17 cellular contexts compared by ENCODE assay signal in genomic region chr1:9203623-9204022, GRCh38. TPM values are rescaled to one million over a fixed set of nuclear protein-coding genes. Genes with fewer than 3 reads are reported as not detected.
A peak's percentile ranks its signal among the peaks of the same experiment; 100 is the strongest.
DNase-seq lines count a peak whose midpoint lies in the region; ATAC-seq, FAIRE-seq and TF ChIP-seq lines count a peak whose summit lies in the region.
"Had no signal": no experiment of that assay in that cellular context is flagged by ENCODE, and none has a peak within 500 bp of the region (broad histone marks: within the 10 kb centered on the region; RNA-seq: fewer than 3 reads in every experiment).

No MANE protein-coding gene starts in this region.

- H3K4me1 ChIP-seq in H1 (replicated peaks in 1 of 4; ENCODE audit: control insufficient read depth in 3 of 4, insufficient read depth in 4 of 4, low read length in 3 of 4) (peaks cover 0 to 15% (median 6%) of the 10 kb centered on the region in 4 experiments; a peak in 6 of 7 replicates), smooth muscle cell (ENCODE audit: low read depth) (peaks cover 19% of the 10 kb centered on the region), HAP-1 (peaks cover 3% of the 10 kb centered on the region)

- H3K27me3 ChIP-seq in H1 (replicated peaks in 1 of 4; ENCODE audit: control insufficient read depth in 3 of 4, extremely low read depth in 1 of 4, insufficient read depth in 3 of 4, low read length in 3 of 4), result peaks cover 33 to 60% (median 51%) of the 10 kb centered on the region in 4 experiments
- H3K27me3 ChIP-seq in smooth muscle cell (ENCODE audit: low read depth), result peaks cover 40% of the 10 kb centered on the region
- H3K27me3 ChIP-seq in HAP-1 (ENCODE audit: low read depth), result peaks cover 33% of the 10 kb centered on the region

- no peak overlapping the region for H2BK15ac ChIP-seq in H1 (ENCODE audit: low read length)

- H3K36me3 ChIP-seq in H1 (ENCODE audit: control insufficient read depth in 2 of 4, insufficient read depth in 4 of 4, low read length in 3 of 4) (no peaks in the 10 kb centered on the region), smooth muscle cell (ENCODE audit: low read depth) (no peaks in the 10 kb centered on the region), HAP-1 (replicated peaks) (no peaks in the 10 kb centered on the region)
- H3K36me3 ChIP-seq: left lung, spleen had no signal

- H3K4me1 Mint-ChIP-seq in T-helper 17 cell, result peaks cover 23% of the 10 kb centered on the region
- peaks cover 53% of the 10 kb centered on the region for H3K4me1 Mint-ChIP-seq in stimulated activated effector memory CD8-positive, alpha-beta T cell treated with anti-CD3 and anti-CD28 coated beads, Interleukin-12 subunit alpha, Interleukin-12 subunit beta, amount 100 ng/mL, for 72 hours

- H3K14ac ChIP-seq in H1 (ENCODE audit: insufficient read length), result no peak overlapping the region

- H3K79me2 ChIP-seq in H1 (ENCODE audit: control insufficient read depth in 1 of 2, insufficient read depth in 2 of 2, low read length in 2 of 2), result no peaks in the 10 kb centered on the region
- no peaks in the 10 kb centered on the region for H3K79me2 ChIP-seq in smooth muscle cell (ENCODE audit: low read depth)

- WGBS in H1 (ENCODE audit: extremely low coverage in 1 of 2, insufficient coverage in 1 of 2, insufficient read length in 1 of 2, insufficient replicate concordance in 2 of 2, low coverage in 1 of 2, low lambda C conversion rate in 2 of 2, missing lambda C conversion rate in 1 of 2), 2 experiments, result 68% methylated on average over 4 of the region's 10 CpGs; no CpG with 5 or more reads in 1 of the 2 experiments
- WGBS in smooth muscle cell (ENCODE audit: low lambda C conversion rate), result 93% methylated on average over 10 of the region's 10 CpGs

- H3F3A ChIP-seq in smooth muscle cell (ENCODE audit: low read depth), result peaks cover 5% of the 10 kb centered on the region

- H4K8ac ChIP-seq in H1 (ENCODE audit: extremely low read depth, insufficient read depth, low read length), result no peak overlapping the region

- no peak overlapping the region for H3K18ac ChIP-seq in H1 (ENCODE audit: extremely low read depth, low read length)

- H3K27ac ChIP-seq in H1 (ENCODE audit: low read depth, low read length), result no peak overlapping the region
- H3K27ac ChIP-seq in smooth muscle cell (ENCODE audit: low read depth), result no peak overlapping the region
- H3K27ac ChIP-seq: left lung, RWPE1, spleen had no signal

- H3K9ac ChIP-seq in H1 (replicated peaks in 1 of 4; ENCODE audit: extremely low read depth in 1 of 4, low read depth in 3 of 4, low read length in 3 of 4) (no peak overlapping the region), smooth muscle cell (ENCODE audit: low read depth) (no peak overlapping the region)

- H3K9me3 ChIP-seq in T-helper 17 cell (ENCODE audit: control insufficient read depth, low read length, poor library complexity, severe bottlenecking) (no peaks in the 10 kb centered on the region), H1 (ENCODE audit: insufficient read depth in 2 of 2, low read depth in 1 of 2, low read length in 1 of 2) (no peaks in the 10 kb centered on the region; a peak in 1 of 4 replicates), smooth muscle cell (replicated peaks; ENCODE audit: low read depth) (no peaks in the 10 kb centered on the region), HAP-1 (no peaks in the 10 kb centered on the region)
- H3K9me3 ChIP-seq: left lung, spleen had no signal

- H3K36me3 Mint-ChIP-seq in T-helper 17 cell (ENCODE audit: low read depth), result peaks cover 5% of the 10 kb centered on the region
- H3K36me3 Mint-ChIP-seq in stimulated activated effector memory CD8-positive, alpha-beta T cell treated with anti-CD3 and anti-CD28 coated beads, Interleukin-12 subunit alpha, Interleukin-12 subunit beta, amount 100 ng/mL, for 72 hours, result no peaks in the 10 kb centered on the region
- H3K36me3 Mint-ChIP-seq: IgD-negative memory B cell had no signal

- H3K4me2 ChIP-seq in H1 (ENCODE audit: insufficient read depth in 1 of 2, low read depth in 2 of 2, low read length in 2 of 2) (no peak overlapping the region; a peak in 1 of 4 replicates), smooth muscle cell (no peak overlapping the region)

- DNase-seq in activated naive CD4-positive, alpha-beta T cell treated with Interleukin-2 at 50 U/mL for 16 hours, result peak; percentile 16
- DNase-seq in activated naive CD4-positive, alpha-beta T cell treated with anti-CD3 and anti-CD28 coated beads, Interleukin-2, amount 50 U/mL, for 16 hours, result no peak
- no peak for DNase-seq in T-helper 17 cell
- no peak for DNase-seq in H1 (ENCODE audit: low read depth in 1 of 2, low spot score in 2 of 2)
- DNase-seq in stimulated activated effector memory CD8-positive, alpha-beta T cell treated with anti-CD3 and anti-CD28 coated beads, Interleukin-12 subunit alpha, Interleukin-12 subunit beta, amount 100 ng/mL, for 72 hours (ENCODE audit: low spot score in 2 of 2), result peak in 1 of 2 donors; percentile 70
- no peak for DNase-seq in smooth muscle cell (lab: John Stamatoyannopoulos, UW; ENCODE audit: unreplicated experiment)
- no peak for DNase-seq in HAP-1 (ENCODE audit: low spot score in 2 of 2)
- DNase-seq in NCI-H1694 treated with DMSO at 0.1 percent for 48 hours (lab: John Stamatoyannopoulos, UW), result no peak
- DNase-seq: activated B cell treated with CpG ODN at 0.5 μM for 24 hours, caudate nucleus, NCI-H774, spleen, substantia nigra had no signal

- no peak overlapping the region for H2BK20ac ChIP-seq in H1 (ENCODE audit: low read length)

- H3K4me3 Mint-ChIP-seq in T-helper 17 cell, result no peak overlapping the region
- no peak overlapping the region for H3K4me3 Mint-ChIP-seq in stimulated activated effector memory CD8-positive, alpha-beta T cell treated with anti-CD3 and anti-CD28 coated beads, Interleukin-12 subunit alpha, Interleukin-12 subunit beta, amount 100 ng/mL, for 72 hours
- H3K4me3 Mint-ChIP-seq: activated B cell treated with CpG ODN at 0.5 μM for 24 hours had no signal

- peaks cover 7% of the 10 kb centered on the region; the same call in 1 of the 2 replicates for H3K23me2 ChIP-seq in H1 (ENCODE audit: low read depth, low read length)

- CTCF ChIA-PET in H1 (lab: Charles Lee; ENCODE audit: partially characterized antibody), result interaction anchor here (1.3 kb wide), 1 partner anchor 22 kb away, joined by 3 read pairs; no protein-coding TSS in a partner anchor

- FAIRE-seq in H1 (lab: Jason Lieb, UNC), result no peak
- FAIRE-seq: D721Med had no signal

- H2AK5ac ChIP-seq in H1 (ENCODE audit: low read depth, low read length), result no peak overlapping the region

- no peak overlapping the region for H3K4ac ChIP-seq in H1 (replicated peaks; ENCODE audit: insufficient read length, low read depth, low read length)

- TF ChIP-seq CTCF in H1 (IDR thresholded peaks at IDR 0.05; ENCODE audit: control extremely low read depth in 1 of 3, insufficient read depth in 1 of 3, low read depth in 1 of 3, low read length in 3 of 3) (no peak), smooth muscle cell (IDR thresholded peaks at IDR 0.05; ENCODE audit: borderline replicate concordance, insufficient read depth, poor library complexity, severe bottlenecking) (no peak)

- no peak overlapping the region for H2BK120ac ChIP-seq in H1 (replicated peaks; ENCODE audit: low read depth, low read length)

- H3K56ac ChIP-seq in H1 (replicated peaks; ENCODE audit: insufficient read length, low read depth, low read length), result no peak overlapping the region

- POLR2A ChIA-PET in H1 (lab: Charles Lee; ENCODE audit: partially characterized antibody), result no interaction called here

- TF ChIP-seq POLR2A in H1 (IDR thresholded peaks at IDR 0.05; ENCODE audit: control extremely low read depth in 1 of 2, low read depth in 2 of 2, low read length in 2 of 2), result no peak

- peak overlapping the region; percentile 62; the same call in 1 of the 2 replicates for H2BK12ac ChIP-seq in H1 (ENCODE audit: low read depth, low read length)

- H3K23ac ChIP-seq in H1 (ENCODE audit: insufficient read length), result no peak overlapping the region

- H4K91ac ChIP-seq in H1 (replicated peaks; ENCODE audit: insufficient read length, low read length), result no peak overlapping the region

- no peak for TF ChIP-seq RAD21 in H1 (IDR thresholded peaks at IDR 0.05 in 1 of 2, conservative IDR thresholded peaks at IDR 0.05 in 1 of 2; ENCODE audit: low read depth in 2 of 2, low read length in 2 of 2)

- peaks cover 90% of the 10 kb centered on the region for H3K27me3 Mint-ChIP-seq in T-helper 17 cell

- no peaks in the 10 kb centered on the region for H3K9me3 Mint-ChIP-seq in stimulated activated effector memory CD8-positive, alpha-beta T cell treated with anti-CD3 and anti-CD28 coated beads, Interleukin-12 subunit alpha, Interleukin-12 subunit beta, amount 100 ng/mL, for 72 hours
- H3K9me3 Mint-ChIP-seq: activated B cell treated with CpG ODN at 0.5 μM for 24 hours, IgD-negative memory B cell had no signal

- H2AFZ ChIP-seq in H1 (ENCODE audit: low read length), result no peak overlapping the region
- H2AFZ ChIP-seq in smooth muscle cell (ENCODE audit: low read depth), result no peak overlapping the region

- no peak overlapping the region for H3K4me3 ChIP-seq in H1 (ENCODE audit: extremely low read depth in 1 of 4, insufficient read depth in 2 of 4, low read depth in 3 of 4, low read length in 4 of 4)
- no peak overlapping the region for H3K4me3 ChIP-seq in smooth muscle cell
- no peak overlapping the region for H3K4me3 ChIP-seq in HAP-1
- H3K4me3 ChIP-seq: left lung, spleen had no signal

- TF ChIP-seq EP300 in H1 (IDR thresholded peaks at IDR 0.05; ENCODE audit: borderline replicate concordance in 1 of 2, low read depth in 2 of 2, low read length in 2 of 2), result no peak

- no peak overlapping the region for H4K5ac ChIP-seq in H1 (ENCODE audit: insufficient read length, low read depth, low read length)

- in situ Hi-C loops in HAP-1 (cut with MboI; ENCODE audit: low sequenced_read_pairs), result no loop called here

- peaks cover 1 to 4% of the 10 kb centered on the region in 2 experiments for H4K20me1 ChIP-seq in H1 (replicated peaks in 1 of 2; ENCODE audit: control insufficient read depth in 1 of 2, insufficient read depth in 2 of 2, low read length in 2 of 2)
- no peaks in the 10 kb centered on the region for H4K20me1 ChIP-seq in smooth muscle cell (ENCODE audit: low read depth)

- H2BK5ac ChIP-seq in H1 (ENCODE audit: low read depth, low read length), result no peak overlapping the region

- peak; percentile 61 for ATAC-seq in T-helper 17 cell
- ATAC-seq in stimulated activated effector memory CD8-positive, alpha-beta T cell treated with anti-CD3 and anti-CD28 coated beads, Interleukin-12 subunit alpha, Interleukin-12 subunit beta, amount 100 ng/mL, for 72 hours, result peak; percentile 76
- ATAC-seq: left lung had no signal

- H3K79me1 ChIP-seq in H1 (ENCODE audit: low read depth, low read length), result no peaks in the 10 kb centered on the region

- no peak overlapping the region for H3K27ac Mint-ChIP-seq in T-helper 17 cell
- H3K27ac Mint-ChIP-seq in stimulated activated effector memory CD8-positive, alpha-beta T cell treated with anti-CD3 and anti-CD28 coated beads, Interleukin-12 subunit alpha, Interleukin-12 subunit beta, amount 100 ng/mL, for 72 hours, result no peak overlapping the region
- H3K27ac Mint-ChIP-seq: activated B cell treated with CpG ODN at 0.5 μM for 24 hours, IgD-negative memory B cell had no signal

RNA-seq across cellular contexts. Expression of gene H6PD, which starts 31.0 kb away (rescaled TPM):
- 10 to 100 TPM; 16.1 to 19.2 TPM for total RNA-seq in T-helper 17 cell
- 3.8 and 4.0 TPM in 2 replicates for total RNA-seq in H1 (2021; fragmentation: NEBNext Ultra II Directional; extraction: Animal tissue kit (Norgen Biotek cat#: 25700))
- 3.6 and 5.0 TPM in 2 replicates for polyA plus RNA-seq in H1 (2011; rRNA removed)
- polyA plus RNA-seq in H1 (2011; cell fraction: cytosol; rRNA removed), result 3.7 TPM
- polyA plus RNA-seq in H1 (2011; cell fraction: nucleus; rRNA removed), result 6.8 TPM
- polyA plus RNA-seq in H1 (2012, experiment 1 of 2), result 3.3 to 5.0 TPM (median 3.8 TPM) in 4 replicates
- 3.4 TPM for polyA plus RNA-seq in H1 (2012, experiment 2 of 2)
- polyA plus RNA-seq in H1 (2013, experiment 1 of 2), result 5.8 TPM
- polyA plus RNA-seq in H1 (2013, experiment 2 of 2), result 4.7 TPM
- 3.8 and 3.9 TPM in 2 replicates for polyA minus RNA-seq in H1 (2011; rRNA and poly(A)+ RNA removed)
- polyA minus RNA-seq in H1 (2011; cell fraction: cytosol; rRNA and poly(A)+ RNA removed), result 3.4 TPM
- polyA minus RNA-seq in H1 (2011; cell fraction: nucleus; rRNA and poly(A)+ RNA removed), result 3.4 TPM
- 15.1 and 17.3 TPM in 2 replicates for total RNA-seq in smooth muscle cell
- 13.6 and 15.3 TPM in 2 replicates for polyA plus RNA-seq in smooth muscle cell
